Comparison of ENCODE assay signal across 8 cellular contexts in genomic region chr3:20060924-20061323, GRCh38. TPM values are rescaled to one million over a fixed set of nuclear protein-coding genes. Genes with fewer than 3 reads are reported as not detected.
DNase-seq lines count a peak whose midpoint lies in the region; ATAC-seq lines count a peak whose summit lies in the region.

No MANE protein-coding gene starts in this region.

- H3K36me3 Mint-ChIP-seq in T-helper 2 cell treated with Interferon-gamma antibody and Interleukin-4, amounts not matched to agents 5 μg/mL and 100 μg/mL, for 36 hours (ENCODE audit: low read depth): peaks cover 11% of the 10 kb centered on the region

- H3K27ac Mint-ChIP-seq in T-helper 2 cell treated with Interferon-gamma antibody and Interleukin-4, amounts not matched to agents 5 μg/mL and 100 μg/mL, for 36 hours: peak overlapping the region; percentile 49

- H3K36me3 ChIP-seq in H7 (replicated peaks; ENCODE audit: control insufficient read depth, insufficient read depth, low read length): no peaks in the 10 kb centered on the region

- no peaks in the 10 kb centered on the region for H3K27me3 Mint-ChIP-seq in T-helper 2 cell treated with Interferon-gamma antibody and Interleukin-4, amounts not matched to agents 5 μg/mL and 100 μg/mL, for 36 hours (ENCODE audit: low read depth)

- H3K9me3 Mint-ChIP-seq in T-helper 2 cell treated with Interferon-gamma antibody and Interleukin-4, amounts not matched to agents 5 μg/mL and 100 μg/mL, for 36 hours: no peaks in the 10 kb centered on the region

- H3K4me1 Mint-ChIP-seq in T-helper 2 cell treated with Interferon-gamma antibody and Interleukin-4, amounts not matched to agents 5 μg/mL and 100 μg/mL, for 36 hours (ENCODE audit: low read depth): peaks cover 29% of the 10 kb centered on the region

- ATAC-seq in GM19023 (IDR thresholded peaks at IDR 0.05; ENCODE audit: unreplicated experiment) (peak; percentile 44), HG02973 (IDR thresholded peaks at IDR 0.05; ENCODE audit: unreplicated experiment) (peak; percentile 52), HG02970 (IDR thresholded peaks at IDR 0.05; ENCODE audit: low FRiP score, unreplicated experiment) (no peak)

- DNase-seq in T-helper 2 cell treated with Interferon-gamma antibody and Interleukin-4, amounts not matched to agents 5 μg/mL and 100 μg/mL, for 36 hours (ENCODE audit: low spot score): peak; percentile 56
- DNase-seq in kidney glomerular epithelial cell (lab: John Stamatoyannopoulos, UW) (peak; percentile 24), ureter (ENCODE audit: low spot score) (no peak), nucleus accumbens (lab: John Stamatoyannopoulos, UW) (no peak), H7 (no peak)

- no peaks in the 10 kb centered on the region for H3K27me3 ChIP-seq in H7 (ENCODE audit: control insufficient read depth, insufficient read depth, low read length)

- H3K4me3 ChIP-seq in H7 (ENCODE audit: insufficient read depth, low read depth, low read length): no peak overlapping the region

- peak overlapping the region; percentile 48 for H3K4me3 Mint-ChIP-seq in T-helper 2 cell treated with Interferon-gamma antibody and Interleukin-4, amounts not matched to agents 5 μg/mL and 100 μg/mL, for 36 hours

RNA-seq across cellular contexts. Expression of gene KAT2B, which starts 20.7 kb away (rescaled TPM):
- total RNA-seq in ureter: 40.2 TPM
- 0.31 and 0.78 TPM in 2 replicates for total RNA-seq in H7 (2014; rRNA removed; shearing (Covaris generic))

RNA-seq across cellular contexts. Expression of gene PP2D1, which starts 48.9 kb away (rescaled TPM):
- total RNA-seq in ureter: not detected
- not detected in 2 replicates for total RNA-seq in H7 (2014; rRNA removed; shearing (Covaris generic))

Comparison
In these comparisons a context has a peak if more than half of its experiments do, and no peak if none do; other contexts are left out.
1. DNase-seq: peak in T-helper 2 cell treated with Interferon-gamma antibody and Interleukin-4, amounts not matched to agents 5 μg/mL and 100 μg/mL, for 36 hours (single experiment) and kidney glomerular epithelial cell (single experiment); none in ureter (single experiment), nucleus accumbens (0 of 56) and H7 (single experiment).
2. RNA of gene KAT2B, which starts 20.7 kb away (total RNA-seq): 40.2 TPM in ureter (single experiment); 0.31 to 0.78 TPM in H7; every median in the first group is over 10 times any median in the second.